ENCODE assay signal across 8 cellular contexts in the genomic region with DNA sequence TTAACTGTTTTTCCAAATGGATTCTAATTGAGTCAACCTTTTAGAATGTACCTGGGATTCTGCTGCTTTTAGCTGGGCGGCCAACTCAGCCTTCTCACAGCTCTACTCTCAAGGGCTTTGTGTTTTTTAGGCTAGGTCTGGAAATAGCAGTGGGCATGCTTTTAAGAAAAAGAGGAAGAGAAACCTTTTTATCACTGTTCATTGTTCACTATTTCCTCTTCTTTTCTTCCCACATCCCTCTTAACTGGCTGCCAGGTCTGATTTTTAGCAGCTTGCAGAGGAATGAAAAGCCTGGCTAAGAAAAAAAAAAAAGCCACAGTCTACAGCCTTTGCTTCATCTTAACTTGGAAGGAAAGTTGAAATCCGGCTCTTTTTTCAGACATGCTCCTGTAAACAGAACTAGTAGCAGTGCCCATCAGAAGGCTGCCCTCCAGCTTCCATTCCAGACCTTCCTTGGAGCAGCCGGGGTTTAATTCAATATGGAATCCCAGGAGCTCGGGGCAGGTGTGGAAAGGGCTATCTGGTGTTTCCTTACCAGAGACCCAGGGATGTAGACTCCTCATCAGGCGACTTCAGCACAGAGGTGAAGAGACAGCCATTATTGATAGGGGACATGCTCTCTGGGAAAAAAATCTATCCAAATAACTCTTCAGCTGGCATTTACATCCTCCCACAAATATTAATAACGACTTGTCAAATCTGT.
A peak's percentile ranks its signal among the peaks of the same experiment; 100 is the strongest.
DNase-seq lines count a peak whose midpoint lies in the region; ATAC-seq and TF ChIP-seq lines count a peak whose summit lies in the region.

No MANE protein-coding gene starts in this region.

- DNase-seq in NT2/D1 (ENCODE audit: low read depth, low spot score) = peak; percentile 5
- peak; percentile 42 for DNase-seq in iPS-NIHi7 (ENCODE audit: extremely low spot score)
- DNase-seq in sigmoid colon = no peak
- DNase-seq in NCI-H774 (lab: John Stamatoyannopoulos, UW) = no peak
- DNase-seq in germinal center (ENCODE audit: low spot score) = no peak
- DNase-seq in GM20000 (ENCODE audit: low spot score) = no peak

- intact Hi-C loops in sigmoid colon (cut with DNase I) = loop anchor here (2.0 kb wide), 1 partner anchor 404 kb away; no protein-coding TSS in a partner anchor

- 31 to 39% methylated on average over 6 of the region's 6 CpGs for WGBS in sigmoid colon, 2 donors

- H3K4me3 ChIP-seq in GM08714 (ENCODE audit: low read length) (peak overlapping the region; percentile 4; the same call in 1 of the 2 replicates), NT2/D1 (ENCODE audit: insufficient read length, low read depth) (no peak overlapping the region), sigmoid colon (no peak overlapping the region)

- H3K27ac ChIP-seq in sigmoid colon = no peak overlapping the region

- no peak for TF ChIP-seq POLR2A in sigmoid colon (IDR thresholded peaks at IDR 0.05)

- H3K9ac ChIP-seq in NT2/D1 (ENCODE audit: insufficient read length, low read depth) = no peak overlapping the region

- no peaks in the 10 kb centered on the region for H3K27me3 ChIP-seq in NT2/D1 (ENCODE audit: insufficient read depth, insufficient read length)
- H3K27me3 ChIP-seq in sigmoid colon = peaks cover 0 to 10% (median 0%) of the 10 kb centered on the region in 3 donors

- TF ChIP-seq CTCF in sigmoid colon (IDR thresholded peaks at IDR 0.05) = no peak
- TF ChIP-seq CTCF in GM20000 (IDR thresholded peaks at IDR 0.05; ENCODE audit: extremely low read depth, missing control alignments) = no peak

- ATAC-seq in GM21786 (IDR thresholded peaks at IDR 0.05; ENCODE audit: unreplicated experiment) = peak; percentile 41

- no peak for TF ChIP-seq EP300 in sigmoid colon (IDR thresholded peaks at IDR 0.05)

- H3K36me3 ChIP-seq in NT2/D1 (ENCODE audit: insufficient read depth, insufficient read length, low read length) (no peaks in the 10 kb centered on the region), sigmoid colon (no peaks in the 10 kb centered on the region)

- no peaks in the 10 kb centered on the region for H3K9me3 ChIP-seq in NT2/D1 (ENCODE audit: insufficient read depth, low read length)
- no peaks in the 10 kb centered on the region for H3K9me3 ChIP-seq in sigmoid colon

- peaks cover 3% of the 10 kb centered on the region for H3K4me1 ChIP-seq in NT2/D1 (ENCODE audit: insufficient read depth, insufficient read length)
- peaks cover 0 to 6% (median 4%) of the 10 kb centered on the region in 4 donors for H3K4me1 ChIP-seq in sigmoid colon

Comparison
In these comparisons a context has a peak if more than half of its experiments do, and no peak if none do; other contexts are left out.
1. DNase-seq: peak in NT2/D1 (single experiment) and iPS-NIHi7 (single experiment); none in sigmoid colon (single experiment), NCI-H774 (single experiment), germinal center (single experiment) and GM20000 (single experiment).